Comparison of ENCODE assay signal across 8 cellular contexts in the genomic region with DNA sequence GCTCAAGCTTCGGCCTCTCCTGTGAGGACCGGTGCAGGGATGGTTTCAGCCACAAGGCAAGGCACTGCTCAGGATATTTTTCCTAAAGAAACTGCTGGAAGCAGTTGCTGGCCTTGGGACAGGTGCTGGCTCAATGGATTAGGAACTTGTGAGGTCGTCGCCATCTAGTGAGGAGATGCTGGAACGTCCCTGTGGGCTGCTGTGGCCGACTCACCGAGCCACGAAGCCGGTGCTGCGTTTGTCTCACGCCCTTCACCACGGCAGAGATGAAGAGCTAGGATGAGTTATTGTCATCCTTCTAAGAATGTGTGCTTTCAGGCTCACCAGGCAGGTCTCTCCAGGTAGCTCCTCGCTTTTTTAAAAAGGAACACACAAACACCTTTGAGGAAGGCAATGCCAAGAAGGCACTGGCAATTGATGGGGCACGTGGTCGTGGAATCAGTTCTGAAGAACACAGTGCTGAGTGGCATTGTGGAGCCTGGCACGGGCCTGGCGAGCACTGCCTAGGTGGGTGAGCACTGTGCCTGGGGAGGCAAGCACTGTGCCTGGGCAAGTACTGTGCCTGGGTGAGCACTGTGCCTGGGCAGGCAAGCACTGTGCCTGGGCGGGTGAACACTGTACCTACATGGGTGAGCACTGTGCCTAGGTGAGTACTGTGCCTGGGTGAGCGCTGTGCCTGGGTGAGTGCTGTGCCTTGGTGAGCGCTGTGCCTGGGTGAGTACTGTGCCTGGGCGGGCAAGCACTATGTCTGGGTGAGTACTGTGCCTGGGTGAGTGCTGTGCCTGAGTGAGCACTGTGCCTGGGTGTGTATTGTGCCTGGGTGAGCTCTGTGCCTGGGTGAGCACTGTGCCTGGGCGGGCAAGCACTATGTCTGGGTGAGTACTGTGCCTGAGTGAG.
DNase-seq lines count a peak whose midpoint lies in the region; ATAC-seq and TF ChIP-seq lines count a peak whose summit lies in the region.

No MANE protein-coding gene starts in this region.

- H3K4me3 ChIP-seq in hepatocyte: no peak overlapping the region

- POLR2A ChIA-PET in activated CD4-positive, alpha-beta memory T cell treated with anti-CD3 and anti-CD28 coated beads for 36 hours (lab: Charles Lee): no interaction called here

- peak; percentile 54 for TF ChIP-seq CTCF in hepatocyte (IDR thresholded peaks at IDR 0.05; ENCODE audit: poor library complexity)

- H3K9me3 ChIP-seq in hepatocyte (ENCODE audit: low read depth): no peaks in the 10 kb centered on the region

- ATAC-seq in stimulated activated effector memory CD8-positive, alpha-beta T cell treated with anti-CD3 and anti-CD28 coated beads, Interleukin-12 subunit alpha, Interleukin-12 subunit beta, amount 100 ng/mL, for 72 hours: peak; percentile 42
- ATAC-seq in HG03139 (IDR thresholded peaks at IDR 0.05; ENCODE audit: unreplicated experiment) (no peak), GM18858 (IDR thresholded peaks at IDR 0.05; ENCODE audit: unreplicated experiment) (no peak)

- no peak overlapping the region for H3K27ac Mint-ChIP-seq in activated CD4-positive, alpha-beta memory T cell treated with anti-CD3 and anti-CD28 coated beads for 36 hours
- no peak overlapping the region for H3K27ac Mint-ChIP-seq in stimulated activated effector memory CD8-positive, alpha-beta T cell treated with anti-CD3 and anti-CD28 coated beads, Interleukin-12 subunit alpha, Interleukin-12 subunit beta, amount 100 ng/mL, for 72 hours

- intact Hi-C loops in activated CD4-positive, alpha-beta memory T cell treated with anti-CD3 and anti-CD28 coated beads for 36 hours (cut with micrococcal nuclease): no loop called here

- H3K27ac ChIP-seq in hepatocyte: no peak overlapping the region

- H3K4me2 ChIP-seq in hepatocyte: no peak overlapping the region

- no peaks in the 10 kb centered on the region for H3K9me3 Mint-ChIP-seq in activated CD4-positive, alpha-beta memory T cell treated with anti-CD3 and anti-CD28 coated beads for 36 hours
- H3K9me3 Mint-ChIP-seq in stimulated activated effector memory CD8-positive, alpha-beta T cell treated with anti-CD3 and anti-CD28 coated beads, Interleukin-12 subunit alpha, Interleukin-12 subunit beta, amount 100 ng/mL, for 72 hours: no peaks in the 10 kb centered on the region

- no peaks in the 10 kb centered on the region for H3K79me2 ChIP-seq in hepatocyte

- no peaks in the 10 kb centered on the region for H3K4me1 ChIP-seq in hepatocyte (ENCODE audit: insufficient read depth)

- H3K36me3 Mint-ChIP-seq in activated CD4-positive, alpha-beta memory T cell treated with anti-CD3 and anti-CD28 coated beads for 36 hours: no peaks in the 10 kb centered on the region
- no peaks in the 10 kb centered on the region for H3K36me3 Mint-ChIP-seq in stimulated activated effector memory CD8-positive, alpha-beta T cell treated with anti-CD3 and anti-CD28 coated beads, Interleukin-12 subunit alpha, Interleukin-12 subunit beta, amount 100 ng/mL, for 72 hours

- H2AFZ ChIP-seq in hepatocyte: no peak overlapping the region

- CTCF ChIA-PET in activated CD4-positive, alpha-beta memory T cell treated with anti-CD3 and anti-CD28 coated beads for 36 hours (lab: Charles Lee): no interaction called here

- peaks cover 5% of the 10 kb centered on the region for H3K27me3 Mint-ChIP-seq in activated CD4-positive, alpha-beta memory T cell treated with anti-CD3 and anti-CD28 coated beads for 36 hours

- DNase-seq in DMS53 (lab: John Stamatoyannopoulos, UW) (peak; percentile 15), DMS53 treated with DMSO at 0.1 percent for 48 hours (lab: John Stamatoyannopoulos, UW; ENCODE audit: unreplicated experiment) (no peak), NAMALWA (ENCODE audit: low spot score) (peak; percentile 27), hepatocyte (ENCODE audit: low spot score) (peak; percentile 68)
- DNase-seq in activated CD4-positive, alpha-beta memory T cell treated with anti-CD3 and anti-CD28 coated beads for 36 hours: peak; percentile 12
- no peak for DNase-seq in stimulated activated effector memory CD8-positive, alpha-beta T cell treated with anti-CD3 and anti-CD28 coated beads, Interleukin-12 subunit alpha, Interleukin-12 subunit beta, amount 100 ng/mL, for 72 hours (ENCODE audit: low spot score in 2 of 2)

- no peak overlapping the region for H3K4me3 Mint-ChIP-seq in activated CD4-positive, alpha-beta memory T cell treated with anti-CD3 and anti-CD28 coated beads for 36 hours
- no peak overlapping the region for H3K4me3 Mint-ChIP-seq in stimulated activated effector memory CD8-positive, alpha-beta T cell treated with anti-CD3 and anti-CD28 coated beads, Interleukin-12 subunit alpha, Interleukin-12 subunit beta, amount 100 ng/mL, for 72 hours

- H3K9me2 ChIP-seq in hepatocyte (replicated peaks; ENCODE audit: insufficient read depth): no peaks in the 10 kb centered on the region

- no peaks in the 10 kb centered on the region for H3K36me3 ChIP-seq in hepatocyte (replicated peaks; ENCODE audit: insufficient read depth, low read depth)

- H3K27me3 ChIP-seq in hepatocyte: peaks cover 18% of the 10 kb centered on the region

- no peaks in the 10 kb centered on the region for H4K20me1 ChIP-seq in hepatocyte (ENCODE audit: insufficient read depth, poor library complexity, severe bottlenecking)

- 62% methylated on average over 22 of the region's 22 CpGs for WGBS in hepatocyte (ENCODE audit: low lambda C conversion rate, missing lambda C conversion rate)

- H3K4me1 Mint-ChIP-seq in activated CD4-positive, alpha-beta memory T cell treated with anti-CD3 and anti-CD28 coated beads for 36 hours (ENCODE audit: low read depth): no peaks in the 10 kb centered on the region
- H3K4me1 Mint-ChIP-seq in stimulated activated effector memory CD8-positive, alpha-beta T cell treated with anti-CD3 and anti-CD28 coated beads, Interleukin-12 subunit alpha, Interleukin-12 subunit beta, amount 100 ng/mL, for 72 hours: no peaks in the 10 kb centered on the region

Comparison
In these comparisons a context has a peak if more than half of its experiments do, and no peak if none do; other contexts are left out.
1. DNase-seq: peak in DMS53 (single experiment), NAMALWA (single experiment), activated CD4-positive, alpha-beta memory T cell treated with anti-CD3 and anti-CD28 coated beads for 36 hours (single experiment) and hepatocyte (single experiment); none in DMS53 treated with DMSO at 0.1 percent for 48 hours (single experiment) and stimulated activated effector memory CD8-positive, alpha-beta T cell treated with anti-CD3 and anti-CD28 coated beads, Interleukin-12 subunit alpha, Interleukin-12 subunit beta, amount 100 ng/mL, for 72 hours (0 of 2).